In the genomic region with DNA sequence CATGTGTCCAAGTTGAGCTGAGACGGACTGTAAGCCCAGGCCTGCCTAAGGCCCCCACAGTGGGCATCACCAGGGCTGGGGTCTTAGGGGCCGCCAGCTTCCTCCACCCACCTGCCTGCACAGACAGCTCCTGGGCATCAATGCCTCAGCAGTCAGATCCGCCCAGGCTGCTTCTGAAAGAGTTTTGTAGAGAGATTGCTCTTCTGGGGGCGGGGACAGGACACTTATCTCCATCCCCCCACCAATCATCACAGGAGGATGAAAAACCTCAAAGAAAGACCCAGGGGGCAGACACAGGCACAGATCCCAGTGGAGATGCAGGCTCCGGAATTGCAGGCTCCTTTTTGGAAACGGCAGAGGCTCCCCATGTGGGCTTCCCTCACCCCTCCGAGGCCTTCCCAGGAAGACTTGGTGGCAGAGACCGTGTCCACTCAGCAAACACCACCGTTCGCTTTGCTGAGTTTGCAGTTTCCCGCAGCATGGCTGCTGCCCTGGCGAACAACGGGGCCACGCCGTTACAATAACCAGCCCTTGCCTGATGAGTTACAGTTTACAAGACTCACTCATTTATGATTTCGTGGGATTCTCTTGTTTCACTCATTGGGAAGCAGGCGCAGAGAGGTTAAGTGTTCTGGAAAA, we compare ENCODE assay signal across 26 cellular contexts.
"Had no signal": no experiment of that assay in that cellular context is flagged by ENCODE, and none has a peak within 500 bp of the region (broad histone marks: within the 10 kb centered on the region; RNA-seq: fewer than 3 reads in every experiment).

No MANE protein-coding gene starts in this region.

- H3K36me3 Mint-ChIP-seq: activated naive CD8-positive, alpha-beta T cell treated with anti-CD3 and anti-CD28 coated beads, Interleukin-2, amount 10 ng/mL, durations not matched to agents 7 days and 5 days; natural killer cell; stimulated activated memory B cell treated with anti-CD40 and anti-IgM and Interleukin-4, amounts not matched to agents 10 μg/mL and 1 μg/mL and 100 μg/mL, for 72 hours had no signal

- H3K27me3 Mint-ChIP-seq: activated CD4-positive, alpha-beta memory T cell treated with anti-CD3 and anti-CD28 coated beads, Interleukin-2, amount 10 ng/mL, durations not matched to agents 7 days and 5 days; activated CD4-positive, alpha-beta T cell treated with anti-CD3 and anti-CD28 coated beads, Interleukin-2, amount 10 ng/mL, durations not matched to agents 24 days and 14 days; activated naive CD8-positive, alpha-beta T cell treated with anti-CD3 and anti-CD28 coated beads, Interleukin-2, amount 10 ng/mL, durations not matched to agents 7 days and 5 days had no signal

- H3K27me3 ChIP-seq: breast epithelium, colonic mucosa, dorsolateral prefrontal cortex, gastrocnemius medialis, testis, uterus had no signal

- H3K9me3 Mint-ChIP-seq: activated CD4-positive, alpha-beta memory T cell treated with anti-CD3 and anti-CD28 coated beads, Interleukin-2, amount 10 ng/mL, durations not matched to agents 7 days and 5 days; activated CD4-positive, alpha-beta T cell treated with anti-CD3 and anti-CD28 coated beads, Interleukin-2, amount 10 ng/mL, durations not matched to agents 24 days and 14 days; activated naive CD8-positive, alpha-beta T cell treated with anti-CD3 and anti-CD28 coated beads, Interleukin-2, amount 10 ng/mL, durations not matched to agents 7 days and 5 days; central memory CD8-positive, alpha-beta T cell; effector memory CD8-positive, alpha-beta T cell; natural killer cell; stimulated activated memory B cell treated with anti-CD40 and anti-IgM and Interleukin-4, amounts not matched to agents 10 μg/mL and 1 μg/mL and 100 μg/mL, for 72 hours; T-helper 2 cell treated with Interferon-gamma antibody and Interleukin-4, amounts not matched to agents 5 μg/mL and 100 μg/mL, for 36 hours had no signal

- H3K27ac ChIP-seq: colonic mucosa, esophagus squamous epithelium, gastrocnemius medialis, pancreas, testis, uterus, VCaP had no signal

- H3K4me1 ChIP-seq: breast epithelium, colonic mucosa, esophagus squamous epithelium, gastrocnemius medialis, pancreas, uterus had no signal

- FAIRE-seq: pancreas had no signal

- DNase-seq: activated CD4-positive, alpha-beta memory T cell treated with anti-CD3 and anti-CD28 coated beads, Interleukin-2, amount 10 ng/mL, durations not matched to agents 7 days and 5 days; activated CD4-positive, alpha-beta T cell treated with anti-CD3 and anti-CD28 coated beads, Interleukin-2, amount 10 ng/mL, durations not matched to agents 24 days and 14 days; activated naive CD4-positive, alpha-beta T cell; activated naive CD8-positive, alpha-beta T cell treated with anti-CD3 and anti-CD28 coated beads, Interleukin-2, amount 10 ng/mL, durations not matched to agents 7 days and 5 days; amniotic stem cell; colonic mucosa; effector memory CD8-positive, alpha-beta T cell; esophagus squamous epithelium; gastrocnemius medialis; hypothalamus; left ventricle myocardium superior; mammary epithelial cell; midbrain; natural killer cell; pancreas; testis; trophoblast cell; uterus had no signal

- H3K4me1 Mint-ChIP-seq: central memory CD8-positive, alpha-beta T cell; natural killer cell had no signal

- H3K9me3 ChIP-seq: breast epithelium, colonic mucosa, esophagus squamous epithelium, gastrocnemius medialis, pancreas, testis, uterus had no signal

- H3K4me3 ChIP-seq: breast epithelium, colonic mucosa, dorsolateral prefrontal cortex, esophagus squamous epithelium, gastrocnemius medialis, pancreas, smooth muscle cell, testis, uterus had no signal

- H3K27ac Mint-ChIP-seq: activated CD4-positive, alpha-beta memory T cell treated with anti-CD3 and anti-CD28 coated beads, Interleukin-2, amount 10 ng/mL, durations not matched to agents 7 days and 5 days; activated CD4-positive, alpha-beta T cell treated with anti-CD3 and anti-CD28 coated beads, Interleukin-2, amount 10 ng/mL, durations not matched to agents 24 days and 14 days; activated naive CD8-positive, alpha-beta T cell treated with anti-CD3 and anti-CD28 coated beads, Interleukin-2, amount 10 ng/mL, durations not matched to agents 7 days and 5 days; effector memory CD8-positive, alpha-beta T cell; natural killer cell; stimulated activated memory B cell treated with anti-CD40 and anti-IgM and Interleukin-4, amounts not matched to agents 10 μg/mL and 1 μg/mL and 100 μg/mL, for 72 hours; T-helper 2 cell treated with Interferon-gamma antibody and Interleukin-4, amounts not matched to agents 5 μg/mL and 100 μg/mL, for 36 hours had no signal

- H3K36me3 ChIP-seq: breast epithelium, colonic mucosa, esophagus squamous epithelium, gastrocnemius medialis, pancreas, uterus had no signal

- ATAC-seq: activated CD4-positive, CD25-positive, alpha-beta regulatory T cell treated with anti-CD3 and anti-CD28 coated beads, Interleukin-2, amount 50 U/mL, for 24 hours; effector memory CD8-positive, alpha-beta T cell; gastrocnemius medialis; left ventricle myocardium superior; natural killer cell; pancreas; stimulated activated memory B cell treated with anti-CD40 and anti-IgM and Interleukin-4, amounts not matched to agents 10 μg/mL and 1 μg/mL and 100 μg/mL, for 72 hours had no signal

- H3K4me3 Mint-ChIP-seq: activated CD4-positive, alpha-beta memory T cell treated with anti-CD3 and anti-CD28 coated beads, Interleukin-2, amount 10 ng/mL, durations not matched to agents 7 days and 5 days; activated CD4-positive, alpha-beta T cell treated with anti-CD3 and anti-CD28 coated beads, Interleukin-2, amount 10 ng/mL, durations not matched to agents 24 days and 14 days; activated naive CD8-positive, alpha-beta T cell treated with anti-CD3 and anti-CD28 coated beads, Interleukin-2, amount 10 ng/mL, durations not matched to agents 7 days and 5 days; central memory CD8-positive, alpha-beta T cell; effector memory CD8-positive, alpha-beta T cell; natural killer cell; stimulated activated memory B cell treated with anti-CD40 and anti-IgM and Interleukin-4, amounts not matched to agents 10 μg/mL and 1 μg/mL and 100 μg/mL, for 72 hours; T-helper 2 cell treated with Interferon-gamma antibody and Interleukin-4, amounts not matched to agents 5 μg/mL and 100 μg/mL, for 36 hours had no signal
